ENCODE assay signal across 1 cellular context in genomic region chr14:102370305-102370809, GRCh38.
A peak's percentile ranks its signal among the peaks of the same experiment; 100 is the strongest.
TF ChIP-seq lines count a peak whose summit lies in the region.

No MANE protein-coding gene starts in this region.

TF ChIP-seq in K562, 482 proteins besides CTCF, POLR2A, EP300 and RAD21:
- TF ChIP-seq, protein P1, sequence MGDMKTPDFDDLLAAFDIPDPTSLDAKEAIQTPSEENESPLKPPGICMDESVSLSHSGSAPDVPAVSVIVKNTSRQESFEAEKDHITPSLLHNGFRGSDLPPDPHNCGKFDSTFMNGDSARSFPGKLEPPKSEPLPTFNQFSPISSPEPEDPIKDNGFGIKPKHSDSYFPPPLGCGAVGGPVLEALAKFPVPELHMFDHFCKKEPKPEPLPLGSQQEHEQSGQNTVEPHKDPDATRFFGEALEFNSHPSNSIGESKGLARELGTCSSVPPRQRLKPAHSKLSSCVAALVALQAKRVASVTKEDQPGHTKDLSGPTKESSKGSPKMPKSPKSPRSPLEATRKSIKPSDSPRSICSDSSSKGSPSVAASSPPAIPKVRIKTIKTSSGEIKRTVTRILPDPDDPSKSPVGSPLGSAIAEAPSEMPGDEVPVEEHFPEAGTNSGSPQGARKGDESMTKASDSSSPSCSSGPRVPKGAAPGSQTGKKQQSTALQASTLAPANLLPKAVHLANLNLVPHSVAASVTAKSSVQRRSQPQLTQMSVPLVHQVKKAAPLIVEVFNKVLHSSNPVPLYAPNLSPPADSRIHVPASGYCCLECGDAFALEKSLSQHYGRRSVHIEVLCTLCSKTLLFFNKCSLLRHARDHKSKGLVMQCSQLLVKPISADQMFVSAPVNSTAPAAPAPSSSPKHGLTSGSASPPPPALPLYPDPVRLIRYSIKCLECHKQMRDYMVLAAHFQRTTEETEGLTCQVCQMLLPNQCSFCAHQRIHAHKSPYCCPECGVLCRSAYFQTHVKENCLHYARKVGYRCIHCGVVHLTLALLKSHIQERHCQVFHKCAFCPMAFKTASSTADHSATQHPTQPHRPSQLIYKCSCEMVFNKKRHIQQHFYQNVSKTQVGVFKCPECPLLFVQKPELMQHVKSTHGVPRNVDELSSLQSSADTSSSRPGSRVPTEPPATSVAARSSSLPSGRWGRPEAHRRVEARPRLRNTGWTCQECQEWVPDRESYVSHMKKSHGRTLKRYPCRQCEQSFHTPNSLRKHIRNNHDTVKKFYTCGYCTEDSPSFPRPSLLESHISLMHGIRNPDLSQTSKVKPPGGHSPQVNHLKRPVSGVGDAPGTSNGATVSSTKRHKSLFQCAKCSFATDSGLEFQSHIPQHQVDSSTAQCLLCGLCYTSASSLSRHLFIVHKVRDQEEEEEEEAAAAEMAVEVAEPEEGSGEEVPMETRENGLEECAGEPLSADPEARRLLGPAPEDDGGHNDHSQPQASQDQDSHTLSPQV (IDR thresholded peaks at IDR 0.05), result peak; percentile 40; the same call in 1 of the 2 replicates
- peak; percentile 43 for TF ChIP-seq ZFX (CRISPR knock-in tag; IDR thresholded peaks at IDR 0.05)
- TF ChIP-seq CEBPB (tag; IDR thresholded peaks at IDR 0.05), result peak; percentile 81
- peak; percentile 55; the same call in 1 of the 2 replicates for TF ChIP-seq SMAD4 (CRISPR knock-in tag; conservative IDR thresholded peaks at IDR 0.05)
- peak; percentile 55; the same call in 1 of the 2 replicates for TF ChIP-seq CEBPG (CRISPR knock-in tag; IDR thresholded peaks at IDR 0.05)
- peak; percentile 64 for TF ChIP-seq CEBPG (tag; conservative IDR thresholded peaks at IDR 0.05 in 1 of 2, IDR thresholded peaks at IDR 0.05 in 1 of 2)
- TF ChIP-seq GABPA (tag; conservative IDR thresholded peaks at IDR 0.05; ENCODE audit: low read depth), result peak; percentile 60
- TF ChIP-seq, protein P2, sequence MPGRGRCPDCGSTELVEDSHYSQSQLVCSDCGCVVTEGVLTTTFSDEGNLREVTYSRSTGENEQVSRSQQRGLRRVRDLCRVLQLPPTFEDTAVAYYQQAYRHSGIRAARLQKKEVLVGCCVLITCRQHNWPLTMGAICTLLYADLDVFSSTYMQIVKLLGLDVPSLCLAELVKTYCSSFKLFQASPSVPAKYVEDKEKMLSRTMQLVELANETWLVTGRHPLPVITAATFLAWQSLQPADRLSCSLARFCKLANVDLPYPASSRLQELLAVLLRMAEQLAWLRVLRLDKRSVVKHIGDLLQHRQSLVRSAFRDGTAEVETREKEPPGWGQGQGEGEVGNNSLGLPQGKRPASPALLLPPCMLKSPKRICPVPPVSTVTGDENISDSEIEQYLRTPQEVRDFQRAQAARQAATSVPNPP (IDR thresholded peaks at IDR 0.05; ENCODE audit: borderline replicate concordance, insufficient read depth, insufficient read length), result no peak
- TF ChIP-seq ZNF507 (tag; conservative IDR thresholded peaks at IDR 0.05), result no peak
- TF ChIP-seq CXXC5 (CRISPR knock-in tag; IDR thresholded peaks at IDR 0.05), result peak; percentile 61
- 0 out of 2 replicates have a peak, but pooled peaks have one; percentile 24 for TF ChIP-seq ZNF175 (CRISPR knock-in tag; IDR thresholded peaks at IDR 0.05; ENCODE audit: low read depth)
- TF ChIP-seq L3MBTL2 (IDR thresholded peaks at IDR 0.05), result peak; percentile 96
- TF ChIP-seq ETV6 (IDR thresholded peaks at IDR 0.05; ENCODE audit: borderline replicate concordance in 1 of 2, low read depth in 2 of 2, low read length in 1 of 2), result 0 out of 4 replicates have a peak, but pooled peaks of 1 of the 2 experiments have one; percentile 27
- TF ChIP-seq ETV6 (CRISPR knock-in tag; IDR thresholded peaks at IDR 0.05; ENCODE audit: borderline replicate concordance), result no peak
- TF ChIP-seq MGA (IDR thresholded peaks at IDR 0.05), result peak; percentile 91
- TF ChIP-seq SIN3A (IDR thresholded peaks at IDR 0.05; ENCODE audit: borderline replicate concordance in 2 of 2, control insufficient read depth in 1 of 2, low read depth in 2 of 2, low read length in 2 of 2), result no peak
- 0 out of 2 replicates have a peak, but pooled peaks have one; percentile 17 for TF ChIP-seq MYC (IDR thresholded peaks at IDR 0.05; ENCODE audit: low read depth, low read length)
- TF ChIP-seq MYC (CRISPR knock-in tag; IDR thresholded peaks at IDR 0.05; ENCODE audit: borderline replicate concordance, low read depth), result no peak
- 0 out of 2 replicates have a peak, but pooled peaks have one; percentile 18 for TF ChIP-seq ATF7 (IDR thresholded peaks at IDR 0.05)
- TF ChIP-seq SNRNP70 (optimal IDR thresholded peaks at IDR 0.05; ENCODE audit: low read depth, low read length), result no peak
- TF ChIP-seq MTA3 (IDR thresholded peaks at IDR 0.05; ENCODE audit: borderline replicate concordance), result no peak
- no peak for TF ChIP-seq ZNF668 (CRISPR knock-in tag; IDR thresholded peaks at IDR 0.05)
- 0 out of 2 replicates have a peak, but pooled peaks have one; percentile 17 for TF ChIP-seq TEAD4 (IDR thresholded peaks at IDR 0.05; ENCODE audit: low read length)
- no peak for TF ChIP-seq TEAD4 (CRISPR knock-in tag; IDR thresholded peaks at IDR 0.05; ENCODE audit: borderline replicate concordance)
- TF ChIP-seq ATF3 (IDR thresholded peaks at IDR 0.05), result peak; percentile 73
- no peak for TF ChIP-seq ATF3 (CRISPR knock-in tag; conservative IDR thresholded peaks at IDR 0.05)
- TF ChIP-seq, protein P3, sequence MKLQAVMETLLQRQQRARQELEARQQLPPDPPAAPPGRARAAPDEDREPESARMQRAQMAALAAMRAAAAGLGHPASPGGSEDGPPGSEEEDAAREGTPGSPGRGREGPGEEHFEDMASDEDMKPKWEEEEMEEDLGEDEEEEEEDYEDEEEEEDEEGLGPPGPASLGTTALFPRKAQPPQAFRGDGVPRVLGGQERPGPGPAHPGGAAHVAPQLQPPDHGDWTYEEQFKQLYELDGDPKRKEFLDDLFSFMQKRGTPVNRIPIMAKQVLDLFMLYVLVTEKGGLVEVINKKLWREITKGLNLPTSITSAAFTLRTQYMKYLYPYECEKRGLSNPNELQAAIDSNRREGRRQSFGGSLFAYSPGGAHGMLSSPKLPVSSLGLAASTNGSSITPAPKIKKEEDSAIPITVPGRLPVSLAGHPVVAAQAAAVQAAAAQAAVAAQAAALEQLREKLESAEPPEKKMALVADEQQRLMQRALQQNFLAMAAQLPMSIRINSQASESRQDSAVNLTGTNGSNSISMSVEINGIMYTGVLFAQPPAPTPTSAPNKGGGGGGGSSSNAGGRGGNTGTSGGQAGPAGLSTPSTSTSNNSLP (IDR thresholded peaks at IDR 0.05; ENCODE audit: borderline replicate concordance, low read depth, low read length), result no peak
- peak; percentile 17; the same call in 1 of the 2 replicates for TF ChIP-seq MAX (CRISPR knock-in tag; IDR thresholded peaks at IDR 0.05)
